9 cellular contexts compared by ENCODE assay signal in the genomic region with DNA sequence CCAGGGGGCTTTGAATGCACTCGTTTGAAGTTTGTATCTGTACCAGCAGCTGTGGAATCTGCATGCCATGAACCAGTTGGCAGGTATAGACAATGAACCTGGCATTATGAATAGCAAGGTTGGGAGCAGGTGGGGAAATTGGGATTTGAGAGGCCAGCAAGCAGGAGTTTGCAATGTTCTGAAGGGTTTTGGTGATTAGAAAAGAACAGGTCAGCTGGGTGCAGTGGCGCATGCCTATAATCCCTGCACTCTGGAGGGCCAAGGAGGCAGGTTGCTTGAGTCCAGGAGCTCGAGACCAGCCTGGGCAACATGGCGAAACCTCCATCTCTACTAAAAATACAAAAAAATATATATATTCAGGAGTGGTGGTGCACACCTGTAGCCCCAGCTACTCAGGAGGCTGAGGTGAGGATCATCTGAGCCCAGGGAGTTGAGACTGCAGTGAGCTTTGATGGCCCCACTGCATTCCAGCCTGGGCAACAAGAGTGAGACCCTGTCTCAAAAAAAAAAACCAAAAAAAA.
A peak's percentile ranks its signal among the peaks of the same experiment; 100 is the strongest.
DNase-seq lines count a peak whose midpoint lies in the region; ATAC-seq and TF ChIP-seq lines count a peak whose summit lies in the region.
"Had no signal": no experiment of that assay in that cellular context is flagged by ENCODE, and none has a peak within 500 bp of the region (broad histone marks: within the 10 kb centered on the region; RNA-seq: fewer than 3 reads in every experiment).

No MANE protein-coding gene starts in this region.

- no peaks in the 10 kb centered on the region for H3K27me3 Mint-ChIP-seq in activated T-helper 1 cell treated with anti-CD3 and anti-CD28 coated beads, Interleukin-12 subunit alpha, Interleukin-12 subunit beta, Interleukin-2, Interleukin-4 antibody, amounts not matched to agents 30 ng/mL and 10 ng/mL and 1 ng/mL, durations not matched to agents 14 hours and 24 hours and 36 hours (ENCODE audit: insufficient read depth)

- intact Hi-C loops in activated T-helper 1 cell treated with anti-CD3 and anti-CD28 coated beads, Interleukin-12 subunit alpha, Interleukin-12 subunit beta, Interleukin-2, Interleukin-4 antibody, amounts not matched to agents 30 ng/mL and 10 ng/mL and 1 ng/mL, durations not matched to agents 14 hours and 24 hours and 36 hours (cut with micrococcal nuclease) = loop anchor here (1.0 kb wide), 1 partner anchor 37 kb away; no protein-coding TSS in a partner anchor

- H3K9me3 ChIP-seq in gastroesophageal sphincter = no peaks in the 10 kb centered on the region

- H3K9me3 Mint-ChIP-seq in activated T-helper 1 cell treated with anti-CD3 and anti-CD28 coated beads, Interleukin-12 subunit alpha, Interleukin-12 subunit beta, Interleukin-2, Interleukin-4 antibody, amounts not matched to agents 30 ng/mL and 10 ng/mL and 1 ng/mL, durations not matched to agents 14 hours and 24 hours and 36 hours = no peaks in the 10 kb centered on the region

- TF ChIP-seq EP300 in gastroesophageal sphincter (IDR thresholded peaks at IDR 0.05) = no peak

- H3K4me1 ChIP-seq in gastroesophageal sphincter = peaks cover 0 to 39% (median 3%) of the 10 kb centered on the region in 3 donors

- peaks cover 0 to 32% of the 10 kb centered on the region in 2 donors for H3K36me3 ChIP-seq in gastroesophageal sphincter

- peaks cover 43% of the 10 kb centered on the region for H3K4me1 Mint-ChIP-seq in activated T-helper 1 cell treated with anti-CD3 and anti-CD28 coated beads, Interleukin-12 subunit alpha, Interleukin-12 subunit beta, Interleukin-2, Interleukin-4 antibody, amounts not matched to agents 30 ng/mL and 10 ng/mL and 1 ng/mL, durations not matched to agents 14 hours and 24 hours and 36 hours (ENCODE audit: low read depth)

- peak in 1 of 2 donors; percentile 24 for TF ChIP-seq POLR2A in gastroesophageal sphincter (IDR thresholded peaks at IDR 0.05)

- H3K27ac ChIP-seq in gastroesophageal sphincter (peak overlapping the region; percentile 89 to 100 (median 94)), skin epidermis (peak overlapping the region in 18 of 21 experiments; percentile 43 to 91 (median 75))

- TF ChIP-seq CTCF in gastroesophageal sphincter (IDR thresholded peaks at IDR 0.05) = no peak

- H3K27me3 ChIP-seq in gastroesophageal sphincter = no peaks in the 10 kb centered on the region

- ATAC-seq in gastroesophageal sphincter (peak; percentile 1), GM18873 (IDR thresholded peaks at IDR 0.05; ENCODE audit: low FRiP score, unreplicated experiment) (no peak), HG02588 (IDR thresholded peaks at IDR 0.05; ENCODE audit: unreplicated experiment) (no peak)

- peaks cover 14% of the 10 kb centered on the region for H3K36me3 Mint-ChIP-seq in activated T-helper 1 cell treated with anti-CD3 and anti-CD28 coated beads, Interleukin-12 subunit alpha, Interleukin-12 subunit beta, Interleukin-2, Interleukin-4 antibody, amounts not matched to agents 30 ng/mL and 10 ng/mL and 1 ng/mL, durations not matched to agents 14 hours and 24 hours and 36 hours (ENCODE audit: low read depth)

- H3K4me3 ChIP-seq in gastroesophageal sphincter (peak overlapping the region in 1 of 2 donors; percentile 20), skin epidermis (no peak overlapping the region)

- WGBS in gastroesophageal sphincter (ENCODE audit: low coverage in 1 of 2), 2 donors = 0 to 50% methylated on average over 1 to 2 of the region's 4 CpGs

- DNase-seq in HT-29 (ENCODE audit: low spot score) (peak; percentile 49), NCI-H146 (lab: John Stamatoyannopoulos, UW) (no peak), NOMO-1 (lab: John Stamatoyannopoulos, UW; ENCODE audit: unreplicated experiment in 2 of 2) (no peak)
- DNase-seq in activated T-helper 1 cell treated with anti-CD3 and anti-CD28 coated beads, Interleukin-12 subunit alpha, Interleukin-12 subunit beta, Interleukin-2, Interleukin-4 antibody, amounts not matched to agents 30 ng/mL and 10 ng/mL and 1 ng/mL, durations not matched to agents 14 hours and 24 hours and 36 hours (ENCODE audit: low spot score) = no peak
- DNase-seq: activated CD4-positive, alpha-beta T cell treated with anti-CD3 and anti-CD28 coated beads, Interleukin-2, amount 50 U/mL, for 4 hours had no signal

- peak overlapping the region; percentile 99 for H3K27ac Mint-ChIP-seq in activated T-helper 1 cell treated with anti-CD3 and anti-CD28 coated beads, Interleukin-12 subunit alpha, Interleukin-12 subunit beta, Interleukin-2, Interleukin-4 antibody, amounts not matched to agents 30 ng/mL and 10 ng/mL and 1 ng/mL, durations not matched to agents 14 hours and 24 hours and 36 hours

- H3K4me3 Mint-ChIP-seq in activated T-helper 1 cell treated with anti-CD3 and anti-CD28 coated beads, Interleukin-12 subunit alpha, Interleukin-12 subunit beta, Interleukin-2, Interleukin-4 antibody, amounts not matched to agents 30 ng/mL and 10 ng/mL and 1 ng/mL, durations not matched to agents 14 hours and 24 hours and 36 hours = peak overlapping the region; percentile 79
